In the genomic region with DNA sequence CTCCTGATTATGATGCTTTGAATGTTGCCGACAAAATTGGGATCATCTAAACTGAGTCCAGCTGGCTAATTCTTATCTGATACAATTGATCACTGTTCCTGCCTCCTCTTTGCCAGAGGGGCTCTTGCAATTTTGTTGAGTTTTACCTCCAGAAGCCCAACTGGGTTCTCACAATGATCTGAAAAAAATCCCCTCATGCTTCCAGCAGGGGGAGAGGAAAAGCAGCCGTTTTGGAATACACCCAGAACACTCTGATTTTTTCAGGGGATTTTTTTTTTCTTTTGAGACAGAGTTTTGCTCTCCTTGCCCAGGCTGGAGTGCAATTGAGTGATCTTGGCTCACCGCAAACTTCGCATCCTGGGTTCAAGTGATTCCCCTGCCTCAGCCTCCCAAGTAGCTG, we compare ENCODE assay signal across 1 cellular context.
TF ChIP-seq lines count a peak whose summit lies in the region.

No MANE protein-coding gene starts in this region.

TF ChIP-seq in HepG2, 621 proteins besides CTCF, POLR2A, EP300 and RAD21 (continued from another document):
- no peak for TF ChIP-seq ZNF317 (CRISPR knock-in tag; IDR thresholded peaks at IDR 0.05)
